ENCODE assay signal across 16 cellular contexts in genomic region chr17:44982113-44982702, GRCh38. TPM values are rescaled to one million over a fixed set of nuclear protein-coding genes. Genes with fewer than 3 reads are reported as not detected.
DNase-seq lines count a peak whose midpoint lies in the region; ATAC-seq and TF ChIP-seq lines count a peak whose summit lies in the region.
"Had no signal": no experiment of that assay in that cellular context is flagged by ENCODE, and none has a peak within 500 bp of the region (broad histone marks: within the 10 kb centered on the region; RNA-seq: fewer than 3 reads in every experiment).

No MANE protein-coding gene starts in this region.

- no peak overlapping the region for H3K4me3 ChIP-seq in RWPE2 (ENCODE audit: severe bottlenecking)
- H3K4me3 ChIP-seq in liver (ENCODE audit: low read depth in 1 of 3, low read length in 3 of 3) = no peak overlapping the region
- H3K4me3 ChIP-seq in vagina = no peak overlapping the region
- H3K4me3 ChIP-seq: HAP-1 had no signal

- H3K27me3 ChIP-seq in RWPE2 (ENCODE audit: insufficient read depth, poor library complexity, severe bottlenecking) (no peaks in the 10 kb centered on the region), liver (ENCODE audit: control insufficient read depth in 4 of 4, insufficient read depth in 4 of 4, low read length in 3 of 4) (no peaks in the 10 kb centered on the region), vagina (no peaks in the 10 kb centered on the region)

- H3K27me3 Mint-ChIP-seq in activated naive CD8-positive, alpha-beta T cell treated with anti-CD3 and anti-CD28 coated beads for 36 hours = peaks cover 40% of the 10 kb centered on the region
- H3K27me3 Mint-ChIP-seq in activated naive CD8-positive, alpha-beta T cell treated with anti-CD3 and anti-CD28 coated beads, Interleukin-2, amount 50 U/mL, for 24 hours = peaks cover 44% of the 10 kb centered on the region

- ATAC-seq in activated naive CD8-positive, alpha-beta T cell treated with anti-CD3 and anti-CD28 coated beads, Interleukin-2, amount 50 U/mL, for 24 hours = no peak
- ATAC-seq in RWPE2 (ENCODE audit: low read depth) (no peak), left colon (no peak), HG02588 (IDR thresholded peaks at IDR 0.05; ENCODE audit: unreplicated experiment) (no peak)

- DNase-seq in activated naive CD8-positive, alpha-beta T cell treated with anti-CD3 and anti-CD28 coated beads for 36 hours = no peak
- no peak for DNase-seq in activated naive CD8-positive, alpha-beta T cell treated with anti-CD3 and anti-CD28 coated beads, Interleukin-2, amount 50 U/mL, for 24 hours
- no peak for DNase-seq in RWPE2 (ENCODE audit: low spot score)
- no peak for DNase-seq in vagina (ENCODE audit: extremely low spot score in 2 of 2)
- DNase-seq in left colon = no peak
- DNase-seq in NCI-H1930 (lab: John Stamatoyannopoulos, UW) = no peak
- DNase-seq: NCI-H1436 treated with DMSO at 0.1 percent for 48 hours, NCI-H226, NCI-H82, SIG-M5 had no signal

- H3K36me3 Mint-ChIP-seq in activated naive CD8-positive, alpha-beta T cell treated with anti-CD3 and anti-CD28 coated beads for 36 hours = peaks cover 1% of the 10 kb centered on the region
- no peaks in the 10 kb centered on the region for H3K36me3 Mint-ChIP-seq in activated naive CD8-positive, alpha-beta T cell treated with anti-CD3 and anti-CD28 coated beads, Interleukin-2, amount 50 U/mL, for 24 hours (ENCODE audit: low read depth)

- no peak for TF ChIP-seq POLR2A in vagina (IDR thresholded peaks at IDR 0.05)

- no peak overlapping the region for H3K9ac ChIP-seq in liver (ENCODE audit: low read depth in 1 of 2, low read length in 2 of 2)

- H3K27ac ChIP-seq in RWPE2 (ENCODE audit: poor library complexity, severe bottlenecking) = peak overlapping the region; percentile 84
- H3K27ac ChIP-seq in liver (ENCODE audit: low read depth in 1 of 2, low read length in 2 of 2) = peak overlapping the region; percentile 96 to 100
- peak overlapping the region; percentile 78 for H3K27ac ChIP-seq in vagina
- H3K27ac ChIP-seq: 22Rv1, C4-2B had no signal

- TF ChIP-seq RAD21 in liver (IDR thresholded peaks at IDR 0.05) = no peak

- intact Hi-C loops in vagina (cut with DNase I) = no loop called here
- intact Hi-C loops in left colon (cut with DNase I, micrococcal nuclease) = no loop called here

- 95% methylated on average over 3 of the region's 3 CpGs for whole genome bisulfite sequencing in liver

- H3K36me3 ChIP-seq in RWPE2 (ENCODE audit: low read depth) (no peaks in the 10 kb centered on the region), liver (ENCODE audit: control insufficient read depth in 4 of 4, insufficient read depth in 3 of 4, low read depth in 1 of 4, low read length in 3 of 4) (no peaks in the 10 kb centered on the region), vagina (no peaks in the 10 kb centered on the region)
- H3K36me3 ChIP-seq: HAP-1 had no signal

- no peak overlapping the region for H3K4me3 Mint-ChIP-seq in activated naive CD8-positive, alpha-beta T cell treated with anti-CD3 and anti-CD28 coated beads for 36 hours
- H3K4me3 Mint-ChIP-seq in activated naive CD8-positive, alpha-beta T cell treated with anti-CD3 and anti-CD28 coated beads, Interleukin-2, amount 50 U/mL, for 24 hours = no peak overlapping the region

- peak overlapping the region; percentile 14 for H3K27ac Mint-ChIP-seq in activated naive CD8-positive, alpha-beta T cell treated with anti-CD3 and anti-CD28 coated beads for 36 hours
- H3K27ac Mint-ChIP-seq in activated naive CD8-positive, alpha-beta T cell treated with anti-CD3 and anti-CD28 coated beads, Interleukin-2, amount 50 U/mL, for 24 hours = no peak overlapping the region

- H3K4me1 ChIP-seq in RWPE2 (ENCODE audit: insufficient read depth, poor library complexity, severe bottlenecking) (peaks cover 20% of the 10 kb centered on the region), liver (ENCODE audit: control insufficient read depth in 4 of 4, insufficient read depth in 4 of 4, low read length in 3 of 4) (peaks cover 7 to 19% (median 14%) of the 10 kb centered on the region in 4 donors), vagina (peaks cover 46% of the 10 kb centered on the region)
- H3K4me1 ChIP-seq: HAP-1 had no signal

- H3K9me3 Mint-ChIP-seq in activated naive CD8-positive, alpha-beta T cell treated with anti-CD3 and anti-CD28 coated beads for 36 hours = peaks cover 3% of the 10 kb centered on the region
- no peaks in the 10 kb centered on the region for H3K9me3 Mint-ChIP-seq in activated naive CD8-positive, alpha-beta T cell treated with anti-CD3 and anti-CD28 coated beads, Interleukin-2, amount 50 U/mL, for 24 hours

- TF ChIP-seq CTCF in RWPE2 (IDR thresholded peaks at IDR 0.05; ENCODE audit: poor library complexity, severe bottlenecking) (no peak), liver (IDR thresholded peaks at IDR 0.05; ENCODE audit: low read depth, low read length, missing input control) (no peak), vagina (IDR thresholded peaks at IDR 0.05) (no peak)

- H3K9me3 ChIP-seq in RWPE2 (ENCODE audit: severe bottlenecking) = no peaks in the 10 kb centered on the region
- H3K9me3 ChIP-seq in liver (ENCODE audit: control insufficient read depth in 4 of 4, low read length in 3 of 4) = no peaks in the 10 kb centered on the region
- H3K9me3 ChIP-seq in vagina = no peaks in the 10 kb centered on the region
- H3K9me3 ChIP-seq: Caco-2, HAP-1 had no signal

- peaks cover 1% of the 10 kb centered on the region for H3K4me1 Mint-ChIP-seq in activated naive CD8-positive, alpha-beta T cell treated with anti-CD3 and anti-CD28 coated beads for 36 hours
- peaks cover 2% of the 10 kb centered on the region for H3K4me1 Mint-ChIP-seq in activated naive CD8-positive, alpha-beta T cell treated with anti-CD3 and anti-CD28 coated beads, Interleukin-2, amount 50 U/mL, for 24 hours

TF ChIP-seq in liver, 16 proteins besides CTCF, POLR2A, EP300 and RAD21 (continues in another document):
- TF ChIP-seq, protein P1, sequence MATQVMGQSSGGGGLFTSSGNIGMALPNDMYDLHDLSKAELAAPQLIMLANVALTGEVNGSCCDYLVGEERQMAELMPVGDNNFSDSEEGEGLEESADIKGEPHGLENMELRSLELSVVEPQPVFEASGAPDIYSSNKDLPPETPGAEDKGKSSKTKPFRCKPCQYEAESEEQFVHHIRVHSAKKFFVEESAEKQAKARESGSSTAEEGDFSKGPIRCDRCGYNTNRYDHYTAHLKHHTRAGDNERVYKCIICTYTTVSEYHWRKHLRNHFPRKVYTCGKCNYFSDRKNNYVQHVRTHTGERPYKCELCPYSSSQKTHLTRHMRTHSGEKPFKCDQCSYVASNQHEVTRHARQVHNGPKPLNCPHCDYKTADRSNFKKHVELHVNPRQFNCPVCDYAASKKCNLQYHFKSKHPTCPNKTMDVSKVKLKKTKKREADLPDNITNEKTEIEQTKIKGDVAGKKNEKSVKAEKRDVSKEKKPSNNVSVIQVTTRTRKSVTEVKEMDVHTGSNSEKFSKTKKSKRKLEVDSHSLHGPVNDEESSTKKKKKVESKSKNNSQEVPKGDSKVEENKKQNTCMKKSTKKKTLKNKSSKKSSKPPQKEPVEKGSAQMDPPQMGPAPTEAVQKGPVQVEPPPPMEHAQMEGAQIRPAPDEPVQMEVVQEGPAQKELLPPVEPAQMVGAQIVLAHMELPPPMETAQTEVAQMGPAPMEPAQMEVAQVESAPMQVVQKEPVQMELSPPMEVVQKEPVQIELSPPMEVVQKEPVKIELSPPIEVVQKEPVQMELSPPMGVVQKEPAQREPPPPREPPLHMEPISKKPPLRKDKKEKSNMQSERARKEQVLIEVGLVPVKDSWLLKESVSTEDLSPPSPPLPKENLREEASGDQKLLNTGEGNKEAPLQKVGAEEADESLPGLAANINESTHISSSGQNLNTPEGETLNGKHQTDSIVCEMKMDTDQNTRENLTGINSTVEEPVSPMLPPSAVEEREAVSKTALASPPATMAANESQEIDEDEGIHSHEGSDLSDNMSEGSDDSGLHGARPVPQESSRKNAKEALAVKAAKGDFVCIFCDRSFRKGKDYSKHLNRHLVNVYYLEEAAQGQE (IDR thresholded peaks at IDR 0.05) = no peak
- TF ChIP-seq, protein P2, sequence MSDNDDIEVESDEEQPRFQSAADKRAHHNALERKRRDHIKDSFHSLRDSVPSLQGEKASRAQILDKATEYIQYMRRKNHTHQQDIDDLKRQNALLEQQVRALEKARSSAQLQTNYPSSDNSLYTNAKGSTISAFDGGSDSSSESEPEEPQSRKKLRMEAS (IDR thresholded peaks at IDR 0.05) = no peak
- no peak for TF ChIP-seq FOXA2 (IDR thresholded peaks at IDR 0.05)
- TF ChIP-seq TAF1 (conservative IDR thresholded peaks at IDR 0.05) = no peak
- TF ChIP-seq HNF4G (IDR thresholded peaks at IDR 0.05) = no peak
- no peak for TF ChIP-seq FOXA1 (IDR thresholded peaks at IDR 0.05)
- no peak for TF ChIP-seq HNF4A (conservative IDR thresholded peaks at IDR 0.05)
- TF ChIP-seq ZBTB33 (IDR thresholded peaks at IDR 0.05) = no peak
- TF ChIP-seq, protein P3, sequence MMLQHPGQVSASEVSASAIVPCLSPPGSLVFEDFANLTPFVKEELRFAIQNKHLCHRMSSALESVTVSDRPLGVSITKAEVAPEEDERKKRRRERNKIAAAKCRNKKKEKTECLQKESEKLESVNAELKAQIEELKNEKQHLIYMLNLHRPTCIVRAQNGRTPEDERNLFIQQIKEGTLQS (IDR thresholded peaks at IDR 0.05) = no peak
- no peak for TF ChIP-seq NR2F2 (IDR thresholded peaks at IDR 0.05)
- no peak for TF ChIP-seq JUND (IDR thresholded peaks at IDR 0.05)
- TF ChIP-seq RXRA (IDR thresholded peaks at IDR 0.05) = no peak

RNA-seq across cellular contexts. Expression of gene C1QL1, which starts 14.1 kb away (rescaled TPM):
- total RNA-seq in activated naive CD8-positive, alpha-beta T cell treated with anti-CD3 and anti-CD28 coated beads for 36 hours = not detected
- total RNA-seq in liver = under 1 TPM; 0.17 to 0.23 TPM
- under 1 TPM in 1 of 2 donors, not detected in 1; 0.57 TPM for polyA plus RNA-seq in liver
- 6.9 TPM for total RNA-seq in vagina
- total RNA-seq in left colon = 1 to 10 TPM in 1 of 2 donors, under 1 TPM in 1; 0.58 to 3.1 TPM

RNA-seq across cellular contexts. Expression of gene KIF18B, which starts 34.6 kb away (rescaled TPM):
- 10 to 100 TPM; 36.7 to 37.1 TPM for total RNA-seq in activated naive CD8-positive, alpha-beta T cell treated with anti-CD3 and anti-CD28 coated beads for 36 hours
- 10 to 100 TPM in 1 of 2 donors, under 1 TPM in 1; under 0.01 to 11.9 TPM for total RNA-seq in liver
- polyA plus RNA-seq in liver = under 1 TPM; 0.10 to 0.87 TPM
- 0.74 TPM for total RNA-seq in vagina
- 1 to 10 TPM; 3.0 to 8.8 TPM for total RNA-seq in left colon
